19 cellular contexts compared by ENCODE assay signal in genomic region chr19:47821460-47822020, GRCh38. TPM values are rescaled to one million over a fixed set of nuclear protein-coding genes. Genes with fewer than 3 reads are reported as not detected.
DNase-seq lines count a peak whose midpoint lies in the region; ATAC-seq and TF ChIP-seq lines count a peak whose summit lies in the region.
"Had no signal": no experiment of that assay in that cellular context is flagged by ENCODE, and none has a peak within 500 bp of the region (broad histone marks: within the 10 kb centered on the region; RNA-seq: fewer than 3 reads in every experiment).

CRX (plus strand) TSS chr19:47821937; CDS start chr19:47834444, 12,507 bp downstream.

- H3K9ac ChIP-seq in endodermal cell (ENCODE audit: extremely low read depth, low read length, poor library complexity, severe bottlenecking), result no peak within 1 kb of the TSS

- H3K27me3 Mint-ChIP-seq in GM23338 (ENCODE audit: insufficient read depth, low read depth, poor library complexity) (peaks cover 16% of the 10 kb centered on the region), endodermal cell (ENCODE audit: insufficient read depth) (no peaks in the 10 kb centered on the region), progenitor cell of endocrine pancreas (peaks cover 40% of the 10 kb centered on the region)
- H3K27me3 Mint-ChIP-seq in activated CD8-positive, alpha-beta T cell treated with anti-CD3 and anti-CD28 coated beads, Interleukin-2, amount 10 ng/mL, durations not matched to agents 7 days and 5 days (ENCODE audit: low read depth), result peaks cover 32% of the 10 kb centered on the region

- TF ChIP-seq CTCF in GM23338 (conservative IDR thresholded peaks at IDR 0.05; ENCODE audit: low read depth in 2 of 2) (no peak), endodermal cell (conservative IDR thresholded peaks at IDR 0.05) (no peak), progenitor cell of endocrine pancreas (IDR thresholded peaks at IDR 0.05; ENCODE audit: unreplicated experiment) (no peak)

- no peaks in the 10 kb centered on the region for H4K20me1 ChIP-seq in GM23338 (replicated peaks; ENCODE audit: insufficient read depth)

- H3K4me2 ChIP-seq in GM23338, result no peak within 1 kb of the TSS
- H3K4me2 ChIP-seq: A549 had no signal

- no peaks in the 10 kb centered on the region for H3K79me2 ChIP-seq in GM23338 (replicated peaks; ENCODE audit: insufficient read depth)

- peak within 1 kb of the TSS; percentile 80 for H2AFZ ChIP-seq in GM23338

- DNase-seq in GM23338 (ENCODE audit: low spot score) (no peak), NCI-H82 treated with DMSO at 0.1 percent for 48 hours (lab: John Stamatoyannopoulos, UW; ENCODE audit: unreplicated experiment) (peak; percentile 91), endodermal cell (no peak), progenitor cell of endocrine pancreas (ENCODE audit: low spot score, unreplicated experiment) (no peak), NOMO-1 treated with dmso at 0.1 percent for 144 hours (lab: John Stamatoyannopoulos, UW; ENCODE audit: unreplicated experiment) (no peak), NOMO-1 (lab: John Stamatoyannopoulos, UW; ENCODE audit: unreplicated experiment in 2 of 2) (no peak)
- no peak for DNase-seq in activated CD8-positive, alpha-beta T cell treated with anti-CD3 and anti-CD28 coated beads, Interleukin-2, amount 10 ng/mL, durations not matched to agents 7 days and 5 days
- DNase-seq: Caco-2; CD4-positive, alpha-beta T cell; HCEC 1CT; NCI-H1092 treated with DMSO at 0.1 percent for 48 hours; NCI-H2081 had no signal

- no peaks in the 10 kb centered on the region for H3F3A ChIP-seq in GM23338 (replicated peaks; ENCODE audit: low read depth)

- H3K4me1 ChIP-seq in GM23338 (ENCODE audit: insufficient read depth), result peaks cover 12% of the 10 kb centered on the region
- peaks cover 12% of the 10 kb centered on the region for H3K4me1 ChIP-seq in endodermal cell (ENCODE audit: control insufficient read depth, insufficient read depth, low read length)
- H3K4me1 ChIP-seq: A549, Caco-2, SJSA1 had no signal

- H3K27me3 ChIP-seq in GM23338 (ENCODE audit: insufficient read depth) (no peaks in the 10 kb centered on the region), endodermal cell (ENCODE audit: control insufficient read depth, insufficient read depth, low read length, poor library complexity, severe bottlenecking) (no peaks in the 10 kb centered on the region)

- ATAC-seq in GM23338, result peak; percentile 25
- ATAC-seq in HG03571 (IDR thresholded peaks at IDR 0.05; ENCODE audit: unreplicated experiment), result no peak
- no peak for ATAC-seq in activated CD8-positive, alpha-beta T cell treated with anti-CD3 and anti-CD28 coated beads, Interleukin-2, amount 10 ng/mL, durations not matched to agents 7 days and 5 days
- ATAC-seq: GM12878, K562 had no signal

- H3K27ac Mint-ChIP-seq in GM23338 (no peak within 1 kb of the TSS; the same call in 1 of the 2 replicates), endodermal cell (peak within 1 kb of the TSS; percentile 96), progenitor cell of endocrine pancreas (peak within 1 kb of the TSS; percentile 81)
- no peak within 1 kb of the TSS for H3K27ac Mint-ChIP-seq in activated CD8-positive, alpha-beta T cell treated with anti-CD3 and anti-CD28 coated beads, Interleukin-2, amount 10 ng/mL, durations not matched to agents 7 days and 5 days
- H3K27ac Mint-ChIP-seq: CD4-positive, alpha-beta T cell had no signal

- peaks cover 28% of the 10 kb centered on the region for H3K4me1 Mint-ChIP-seq in GM23338
- peaks cover 41% of the 10 kb centered on the region for H3K4me1 Mint-ChIP-seq in endodermal cell
- peaks cover 11% of the 10 kb centered on the region for H3K4me1 Mint-ChIP-seq in progenitor cell of endocrine pancreas (ENCODE audit: low read depth)
- no peaks in the 10 kb centered on the region for H3K4me1 Mint-ChIP-seq in activated CD8-positive, alpha-beta T cell treated with anti-CD3 and anti-CD28 coated beads, Interleukin-2, amount 10 ng/mL, durations not matched to agents 7 days and 5 days (ENCODE audit: low read depth)

- no peaks in the 10 kb centered on the region for H3K9me3 ChIP-seq in endodermal cell (ENCODE audit: control insufficient read depth, low read length)
- H3K9me3 ChIP-seq: Caco-2, SJSA1 had no signal

- H3K36me3 Mint-ChIP-seq in GM23338 (ENCODE audit: low read depth), result no peaks in the 10 kb centered on the region; the same call in 2 of the 3 replicates
- H3K36me3 Mint-ChIP-seq in endodermal cell (ENCODE audit: low read depth), result no peaks in the 10 kb centered on the region
- H3K36me3 Mint-ChIP-seq in progenitor cell of endocrine pancreas (ENCODE audit: insufficient read depth), result no peaks in the 10 kb centered on the region
- no peaks in the 10 kb centered on the region for H3K36me3 Mint-ChIP-seq in activated CD8-positive, alpha-beta T cell treated with anti-CD3 and anti-CD28 coated beads, Interleukin-2, amount 10 ng/mL, durations not matched to agents 7 days and 5 days (ENCODE audit: low read depth)

- WGBS in endodermal cell (ENCODE audit: insufficient coverage in 1 of 2, insufficient read length in 1 of 2), 2 experiments, result 59 to 66% methylated on average over 8 to 13 of the region's 15 CpGs

- H3K4me3 ChIP-seq in GM23338, result no peak within 1 kb of the TSS
- H3K4me3 ChIP-seq in endodermal cell (ENCODE audit: low read length), result peak within 1 kb of the TSS; percentile 12
- H3K4me3 ChIP-seq: A549, GM12878, K562, SJSA1 had no signal

- CTCF ChIA-PET in activated CD8-positive, alpha-beta T cell treated with anti-CD3 and anti-CD28 coated beads, Interleukin-2, amount 10 ng/mL, durations not matched to agents 7 days and 5 days (lab: Charles Lee), result no interaction called here

- H3K4me3 Mint-ChIP-seq in GM23338 (no peak within 1 kb of the TSS), endodermal cell (peak within 1 kb of the TSS; percentile 39), progenitor cell of endocrine pancreas (ENCODE audit: low read depth) (no peak within 1 kb of the TSS)
- H3K4me3 Mint-ChIP-seq in activated CD8-positive, alpha-beta T cell treated with anti-CD3 and anti-CD28 coated beads, Interleukin-2, amount 10 ng/mL, durations not matched to agents 7 days and 5 days, result no peak within 1 kb of the TSS
- H3K4me3 Mint-ChIP-seq: CD4-positive, alpha-beta T cell had no signal

- H3K27ac ChIP-seq in GM23338 (ENCODE audit: low read depth), result no peak within 1 kb of the TSS
- no peak within 1 kb of the TSS for H3K27ac ChIP-seq in endodermal cell (ENCODE audit: low read depth, low read length)
- H3K27ac ChIP-seq: A549, SJSA1 had no signal

- no peaks in the 10 kb centered on the region for H3K36me3 ChIP-seq in GM23338 (ENCODE audit: insufficient read depth)
- no peaks in the 10 kb centered on the region for H3K36me3 ChIP-seq in endodermal cell (ENCODE audit: control insufficient read depth, insufficient read depth, low read length)
- H3K36me3 ChIP-seq: SJSA1 had no signal

- POLR2A ChIA-PET in activated CD8-positive, alpha-beta T cell treated with anti-CD3 and anti-CD28 coated beads, Interleukin-2, amount 10 ng/mL, durations not matched to agents 7 days and 5 days (lab: Charles Lee), result no interaction called here

- no peaks in the 10 kb centered on the region for H3K9me2 ChIP-seq in GM23338 (ENCODE audit: insufficient read depth)

- H3K9me3 Mint-ChIP-seq in GM23338 (no peaks in the 10 kb centered on the region; the same call in 1 of the 3 replicates), endodermal cell (no peaks in the 10 kb centered on the region), progenitor cell of endocrine pancreas (ENCODE audit: low read depth) (no peaks in the 10 kb centered on the region)
- H3K9me3 Mint-ChIP-seq in activated CD8-positive, alpha-beta T cell treated with anti-CD3 and anti-CD28 coated beads, Interleukin-2, amount 10 ng/mL, durations not matched to agents 7 days and 5 days (ENCODE audit: insufficient read depth), result no peaks in the 10 kb centered on the region
- H3K9me3 Mint-ChIP-seq: CD4-positive, alpha-beta T cell had no signal

TF ChIP-seq in GM23338, 12 proteins besides CTCF, POLR2A, EP300 and RAD21 (continues in another document):
- no peak for TF ChIP-seq EZH2 (IDR thresholded peaks at IDR 0.05; ENCODE audit: low read depth, unreplicated experiment)
- TF ChIP-seq ZNF114 (CRISPR knock-in tag; IDR thresholded peaks at IDR 0.05), result no peak
- no peak for TF ChIP-seq STAT1 (IDR thresholded peaks at IDR 0.05; ENCODE audit: unreplicated experiment)
- TF ChIP-seq, protein P1, sequence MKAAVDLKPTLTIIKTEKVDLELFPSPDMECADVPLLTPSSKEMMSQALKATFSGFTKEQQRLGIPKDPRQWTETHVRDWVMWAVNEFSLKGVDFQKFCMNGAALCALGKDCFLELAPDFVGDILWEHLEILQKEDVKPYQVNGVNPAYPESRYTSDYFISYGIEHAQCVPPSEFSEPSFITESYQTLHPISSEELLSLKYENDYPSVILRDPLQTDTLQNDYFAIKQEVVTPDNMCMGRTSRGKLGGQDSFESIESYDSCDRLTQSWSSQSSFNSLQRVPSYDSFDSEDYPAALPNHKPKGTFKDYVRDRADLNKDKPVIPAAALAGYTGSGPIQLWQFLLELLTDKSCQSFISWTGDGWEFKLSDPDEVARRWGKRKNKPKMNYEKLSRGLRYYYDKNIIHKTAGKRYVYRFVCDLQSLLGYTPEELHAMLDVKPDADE (IDR thresholded peaks at IDR 0.05), result no peak
- no peak for TF ChIP-seq EZH2phosphoT487 (IDR thresholded peaks at IDR 0.05; ENCODE audit: unreplicated experiment)

RNA-seq across cellular contexts. Expression of gene CRX, which starts in this region (rescaled TPM):
- not detected in 2 replicates for total RNA-seq in GM23338 (2014; rRNA removed; shearing (Covaris generic))
- 0.07 and 0.15 TPM in 2 replicates for polyA plus RNA-seq in GM23338 (2016; fragmentation: Nextera tagmentation; extraction: Ambion mirVana)
- total RNA-seq in endodermal cell, result under 1 TPM; 0.44 to 0.66 TPM
- 0.68 TPM for polyA plus RNA-seq in endodermal cell (2013, experiment 1 of 2)
- polyA plus RNA-seq in endodermal cell (2013, experiment 2 of 2), result 0.33 TPM
- not detected in 2 replicates for total RNA-seq in progenitor cell of endocrine pancreas
- not detected for total RNA-seq in activated CD8-positive, alpha-beta T cell treated with anti-CD3 and anti-CD28 coated beads, Interleukin-2, amount 10 ng/mL, durations not matched to agents 7 days and 5 days
- total RNA-seq: Caco-2; CD4-positive, alpha-beta T cell; GM12878; K562; NCI-H460; SJSA1 had no signal
- polyA plus RNA-seq: A549, BJ, GM12878 had no signal

Comparison
In these comparisons a context has a peak if more than half of its experiments do, and no peak if none do; other contexts are left out.
1. Peak in ATAC-seq in GM23338; RNA of the gene not detected or under 1 TPM.
2. H3K27ac Mint-ChIP-seq: peak in endodermal cell (single experiment) and progenitor cell of endocrine pancreas (single experiment); none in GM23338 (single experiment) and activated CD8-positive, alpha-beta T cell treated with anti-CD3 and anti-CD28 coated beads, Interleukin-2, amount 10 ng/mL, durations not matched to agents 7 days and 5 days (single experiment).